In genomic region chr6:126204598-126204997, GRCh38 we compare ENCODE assay signal across 25 cellular contexts.
DNase-seq lines count a peak whose midpoint lies in the region; ATAC-seq, FAIRE-seq and TF ChIP-seq lines count a peak whose summit lies in the region.
"Had no signal": no experiment of that assay in that cellular context is flagged by ENCODE, and none has a peak within 500 bp of the region (broad histone marks: within the 10 kb centered on the region; RNA-seq: fewer than 3 reads in every experiment).

No MANE protein-coding gene starts in this region.

- TF ChIP-seq CTCF in MCF 10A (IDR thresholded peaks at IDR 0.05; ENCODE audit: unreplicated experiment), result no peak
- no peak for TF ChIP-seq CTCF in breast epithelium (IDR thresholded peaks at IDR 0.05)
- no peak for TF ChIP-seq CTCF in bronchial epithelial cell (IDR thresholded peaks at IDR 0.05; ENCODE audit: insufficient read depth, low read length, severe bottlenecking)
- TF ChIP-seq CTCF in PC-3 (conservative IDR thresholded peaks at IDR 0.05; ENCODE audit: low read depth, low read length), result no peak

- H3K27me3 ChIP-seq in breast epithelium, result no peaks in the 10 kb centered on the region
- no peaks in the 10 kb centered on the region for H3K27me3 ChIP-seq in bronchial epithelial cell (ENCODE audit: control insufficient read depth, insufficient read depth, low read length)
- H3K27me3 ChIP-seq in PC-3 (ENCODE audit: low read length), result no peaks in the 10 kb centered on the region
- H3K27me3 ChIP-seq: BE2C; BLaER1 treated with 17β-estradiol and CSF1 and Interleukin-3, amounts not matched to agents 10 nM and 100 nM had no signal

- H3K4me1 Mint-ChIP-seq in MCF 10A (ENCODE audit: insufficient read depth, unreplicated experiment), result no peaks in the 10 kb centered on the region
- H3K4me1 Mint-ChIP-seq: CD14-positive monocyte, GM23338 had no signal

- H3K36me3 ChIP-seq in breast epithelium (no peaks in the 10 kb centered on the region), bronchial epithelial cell (ENCODE audit: control insufficient read depth, insufficient read depth, low read length) (no peaks in the 10 kb centered on the region), PC-3 (ENCODE audit: low read depth, low read length) (no peaks in the 10 kb centered on the region)
- H3K36me3 ChIP-seq: BE2C; BLaER1 treated with 17β-estradiol and CSF1 and Interleukin-3, amounts not matched to agents 10 nM and 100 nM; HAP-1 had no signal

- H4K20me1 ChIP-seq in PC-3 (ENCODE audit: low read length), result no peaks in the 10 kb centered on the region
- H4K20me1 ChIP-seq: BLaER1 treated with 17β-estradiol and CSF1 and Interleukin-3, amounts not matched to agents 10 nM and 100 nM had no signal

- no peaks in the 10 kb centered on the region for H3K27me3 Mint-ChIP-seq in MCF 10A (ENCODE audit: insufficient read depth, unreplicated experiment)
- H3K27me3 Mint-ChIP-seq: CD4-positive, alpha-beta T cell; CD8-positive, alpha-beta memory T cell had no signal

- H3K27ac ChIP-seq in breast epithelium (no peak overlapping the region), PC-3 (ENCODE audit: low read length) (no peak overlapping the region)
- H3K27ac ChIP-seq: A549; BLaER1 treated with 17β-estradiol and CSF1 and Interleukin-3, amounts not matched to agents 10 nM and 100 nM had no signal

- no peak overlapping the region for H3K4me3 Mint-ChIP-seq in MCF 10A (ENCODE audit: unreplicated experiment)
- H3K4me3 Mint-ChIP-seq: CD14-positive monocyte; CD4-positive, alpha-beta T cell; CD8-positive, alpha-beta memory T cell; GM23338 had no signal

- H3K27ac Mint-ChIP-seq in MCF 10A (ENCODE audit: low read depth, unreplicated experiment), result no peak overlapping the region
- H3K27ac Mint-ChIP-seq: CD14-positive monocyte; CD4-positive, alpha-beta T cell; CD8-positive, alpha-beta memory T cell; GM23338 had no signal

- H3K4me3 ChIP-seq in breast epithelium (no peak overlapping the region), bronchial epithelial cell (ENCODE audit: low read depth, low read length) (no peak overlapping the region), PC-3 (ENCODE audit: low read length) (no peak overlapping the region)
- H3K4me3 ChIP-seq: A549; BLaER1 treated with 17β-estradiol and CSF1 and Interleukin-3, amounts not matched to agents 10 nM and 100 nM; GM23338; HAP-1 had no signal

- no peak for FAIRE-seq in bronchial epithelial cell (lab: Jason Lieb, UNC)
- FAIRE-seq: A549, GM12891, GM18507, H54 had no signal

- no peaks in the 10 kb centered on the region for H3K79me2 ChIP-seq in PC-3 (ENCODE audit: low read length)

- H3K9ac ChIP-seq in PC-3 (ENCODE audit: low read length), result no peak overlapping the region
- H3K9ac ChIP-seq: BLaER1 treated with 17β-estradiol and CSF1 and Interleukin-3, amounts not matched to agents 10 nM and 100 nM had no signal

- POLR2A ChIA-PET in MCF 10A (lab: Yijun Ruan, JAX), result no interaction called here
- POLR2A ChIA-PET in PC-3 (lab: Charles Lee; ENCODE audit: unreplicated experiment), result no interaction called here

- CTCF ChIA-PET in MCF 10A (lab: Yijun Ruan, JAX) (no interaction called here), PC-3 (lab: Charles Lee) (no interaction called here)

- H2AFZ ChIP-seq in PC-3 (ENCODE audit: low read length), result no peak overlapping the region
- H2AFZ ChIP-seq: GM23338 had no signal

- BruUV-seq in MCF 10A (replicated peaks; lab: Mats Ljungman, UMichigan) (no TSS peak), PC-3 (replicated peaks; lab: Mats Ljungman, UMichigan) (no TSS peak)

- DNase-seq in MCF 10A (ENCODE audit: unreplicated experiment) (peak; percentile 7), breast epithelium (ENCODE audit: low spot score in 2 of 2) (no peak), bronchial epithelial cell (ENCODE audit: low read depth) (peak; percentile 38), PC-3 (no peak), GOT3 (lab: John Stamatoyannopoulos, UW) (no peak), COR-L47 (lab: John Stamatoyannopoulos, UW) (no peak)
- DNase-seq: 8988T; ACHN; AML-193; BE2C; Calu3; CD4-positive, alpha-beta T cell; CD8-positive, alpha-beta memory T cell; DMS53; DMS79 treated with DMSO at 0.1 percent for 48 hours; GF-D8 had no signal

- H3K9me2 ChIP-seq in PC-3 (replicated peaks; ENCODE audit: low read length), result no peaks in the 10 kb centered on the region

- ATAC-seq in esophagus mucosa (peak; percentile 99), PC-3 (no peak)
- ATAC-seq: A549, GM23338 had no signal

- H3K9me3 ChIP-seq in breast epithelium (no peaks in the 10 kb centered on the region), PC-3 (ENCODE audit: low read length) (no peaks in the 10 kb centered on the region)
- H3K9me3 ChIP-seq: A549; BE2C; BLaER1 treated with 17β-estradiol and CSF1 and Interleukin-3, amounts not matched to agents 10 nM and 100 nM; HAP-1 had no signal

- H3F3A ChIP-seq in PC-3 (ENCODE audit: low read length, unreplicated experiment), result no peaks in the 10 kb centered on the region

- no peaks in the 10 kb centered on the region for H3K36me3 Mint-ChIP-seq in MCF 10A (ENCODE audit: insufficient read depth, unreplicated experiment)
- H3K36me3 Mint-ChIP-seq: CD14-positive monocyte had no signal

- H3K4me1 ChIP-seq in breast epithelium (no peaks in the 10 kb centered on the region), PC-3 (ENCODE audit: insufficient read depth, low read length) (no peaks in the 10 kb centered on the region)
- H3K4me1 ChIP-seq: A549; BE2C; BLaER1 treated with 17β-estradiol and CSF1 and Interleukin-3, amounts not matched to agents 10 nM and 100 nM; HAP-1 had no signal

- intact Hi-C loops in MCF 10A (cut with micrococcal nuclease) (no loop called here), breast epithelium (cut with DNase I; ENCODE audit: low total_unique reads) (loop anchor here (10.0 kb wide), 1 partner anchor 1600 kb away; no protein-coding TSS in a partner anchor), PC-3 (cut with micrococcal nuclease) (no loop called here)

- no peak for TF ChIP-seq POLR2A in breast epithelium (IDR thresholded peaks at IDR 0.05)

- H3K9me3 Mint-ChIP-seq in MCF 10A (ENCODE audit: unreplicated experiment), result no peaks in the 10 kb centered on the region
- H3K9me3 Mint-ChIP-seq: CD4-positive, alpha-beta T cell; CD8-positive, alpha-beta memory T cell; GM23338 had no signal

- H3K4me2 ChIP-seq in PC-3 (ENCODE audit: low read length), result no peak overlapping the region
- H3K4me2 ChIP-seq: A549; BLaER1 treated with 17β-estradiol and CSF1 and Interleukin-3, amounts not matched to agents 10 nM and 100 nM; GM23338 had no signal

Comparison
In these comparisons a context has a peak if more than half of its experiments do, and no peak if none do; other contexts are left out.
1. DNase-seq: peak in MCF 10A (single experiment) and bronchial epithelial cell (single experiment); none in breast epithelium (0 of 2), PC-3 (single experiment), GOT3 (single experiment) and COR-L47 (single experiment).